Comparison of ENCODE assay signal across 16 cellular contexts in genomic region chr3:49552087-49552486, GRCh38.
"Had no signal": no experiment of that assay in that cellular context is flagged by ENCODE, and none has a peak within 500 bp of the region (broad histone marks: within the 10 kb centered on the region; RNA-seq: fewer than 3 reads in every experiment).

No MANE protein-coding gene starts in this region.

- H3K27ac Mint-ChIP-seq: stimulated activated naive CD8-positive, alpha-beta T cell treated with anti-CD3 and anti-CD28 coated beads, Interleukin-15, amount 100 ng/mL, for 72 hours had no signal

- DNase-seq: activated CD4-positive, alpha-beta T cell treated with anti-CD3 and anti-CD28 coated beads, Interleukin-2, amount 50 U/mL, for 48 hours; activated gamma-delta T cell treated with Interleukin-2 at 50 U/mL for 16 hours; activated T-cell treated with anti-CD3 and anti-CD28 coated beads, Interleukin-2, amount 50 U/mL, for 48 hours; hippocampal formation; kidney; left lung; mammary epithelial cell; naive B cell; occipital lobe; stimulated activated CD4-positive, alpha-beta T cell treated with anti-CD3 and anti-CD28 coated beads, Interleukin-1b, Interleukin-23, amount 100 ng/mL, for 48 hours; stimulated activated naive CD8-positive, alpha-beta T cell treated with anti-CD3 and anti-CD28 coated beads, Interleukin-15, amount 100 ng/mL, for 72 hours; upper lobe of right lung had no signal

- H3K4me3 ChIP-seq: cardiac muscle cell, left lung, upper lobe of right lung had no signal

- H3K4me3 Mint-ChIP-seq: stimulated activated naive CD8-positive, alpha-beta T cell treated with anti-CD3 and anti-CD28 coated beads, Interleukin-15, amount 100 ng/mL, for 72 hours had no signal

- ATAC-seq: activated CD4-positive, CD25-positive, alpha-beta regulatory T cell treated with anti-CD3 and anti-CD28 coated beads, Interleukin-2, amount 50 U/mL, for 24 hours; esophagus mucosa; left lung; sciatic nerve; stimulated activated naive CD8-positive, alpha-beta T cell treated with anti-CD3 and anti-CD28 coated beads, Interleukin-15, amount 100 ng/mL, for 72 hours; upper lobe of right lung had no signal

- H3K9me3 Mint-ChIP-seq: stimulated activated naive CD8-positive, alpha-beta T cell treated with anti-CD3 and anti-CD28 coated beads, Interleukin-15, amount 100 ng/mL, for 72 hours had no signal

- H3K36me3 Mint-ChIP-seq: naive B cell had no signal
